Comparison of ENCODE assay signal across 29 cellular contexts in genomic region chr2:209787416-209787815, GRCh38. TPM values are rescaled to one million over a fixed set of nuclear protein-coding genes. Genes with fewer than 3 reads are reported as not detected.
"Had no signal": no experiment of that assay in that cellular context is flagged by ENCODE, and none has a peak within 500 bp of the region (broad histone marks: within the 10 kb centered on the region; RNA-seq: fewer than 3 reads in every experiment).

No MANE protein-coding gene starts in this region.

- DNase-seq: activated CD4-positive, alpha-beta memory T cell treated with anti-CD3 and anti-CD28 coated beads, Interleukin-2, amount 10 ng/mL, durations not matched to agents 7 days and 5 days; activated CD4-positive, alpha-beta T cell treated with anti-CD3 and anti-CD28 coated beads for 1 hour; activated CD4-positive, alpha-beta T cell treated with anti-CD3 and anti-CD28 coated beads for 36 hours; activated CD4-positive, alpha-beta T cell treated with anti-CD3 and anti-CD28 coated beads for 48 hours; activated CD4-positive, alpha-beta T cell treated with anti-CD3 and anti-CD28 coated beads, Interleukin-2, amount 10 ng/mL, durations not matched to agents 7 days and 5 days; activated CD4-positive, alpha-beta T cell treated with anti-CD3 and anti-CD28 coated beads, Interleukin-2, amount 50 U/mL, for 48 hours; activated CD4-positive, CD25-positive, alpha-beta regulatory T cell; activated CD8-positive, alpha-beta memory T cell treated with anti-CD3 and anti-CD28 coated beads for 24 hours; activated CD8-positive, alpha-beta memory T cell treated with anti-CD3 and anti-CD28 coated beads, Interleukin-2, amount 10 ng/mL, durations not matched to agents 7 days and 5 days; activated CD8-positive, alpha-beta memory T cell treated with anti-CD3 and anti-CD28 coated beads, Interleukin-2, amount 50 U/mL, for 48 hours; activated CD8-positive, alpha-beta T cell treated with anti-CD3 and anti-CD28 coated beads, Interleukin-2, amount 10 ng/mL, durations not matched to agents 7 days and 5 days; activated effector memory CD4-positive, alpha-beta T cell treated with Interleukin-2 at 50 U/mL for 16 hours; activated gamma-delta T cell treated with Interleukin-2 at 50 U/mL for 16 hours; activated naive CD4-positive, alpha-beta T cell; activated naive CD4-positive, alpha-beta T cell treated with anti-CD3 and anti-CD28 coated beads for 36 hours; activated naive CD4-positive, alpha-beta T cell treated with anti-CD3 and anti-CD28 coated beads, Interleukin-2, amount 50 U/mL, for 16 hours; activated naive CD8-positive, alpha-beta T cell treated with anti-CD3 and anti-CD28 coated beads for 36 hours; activated T-cell treated with anti-CD3 and anti-CD28 coated beads, Interleukin-2, amount 50 U/mL, for 24 hours; activated T-cell treated with anti-CD3 and anti-CD28 coated beads, Interleukin-2, amount 50 U/mL, for 48 hours; adrenal gland; amniotic stem cell; aorta; caudate nucleus; cerebellar nuclear complex; T-helper 2 cell; T-helper 9 cell; WERI-Rb-1 had no signal

RNA-seq across cellular contexts. Expression of gene UNC80, which starts 15.8 kb away (rescaled TPM):
- total RNA-seq: activated CD4-positive, alpha-beta memory T cell treated with anti-CD3 and anti-CD28 coated beads, Interleukin-2, amount 10 ng/mL, durations not matched to agents 7 days and 5 days; activated CD4-positive, alpha-beta T cell treated with anti-CD3 and anti-CD28 coated beads for 36 hours; activated CD4-positive, alpha-beta T cell treated with anti-CD3 and anti-CD28 coated beads, Interleukin-2, amount 10 ng/mL, durations not matched to agents 7 days and 5 days; activated CD8-positive, alpha-beta memory T cell treated with anti-CD3 and anti-CD28 coated beads, Interleukin-2, amount 10 ng/mL, durations not matched to agents 7 days and 5 days; activated CD8-positive, alpha-beta T cell treated with anti-CD3 and anti-CD28 coated beads, Interleukin-2, amount 10 ng/mL, durations not matched to agents 7 days and 5 days; activated naive CD4-positive, alpha-beta T cell treated with anti-CD3 and anti-CD28 coated beads for 36 hours; activated naive CD4-positive, alpha-beta T cell treated with anti-CD3 and anti-CD28 coated beads, Interleukin-2, amount 50 U/mL, for 72 hours; activated naive CD8-positive, alpha-beta T cell treated with anti-CD3 and anti-CD28 coated beads for 36 hours; activated T-helper 2 cell treated with anti-CD3 and anti-CD28 coated beads, Interferon-gamma antibody, Interleukin-2, Interleukin-4, amounts not matched to agents 10 μg/mL and 5 μg/mL and 100 μg/mL, durations not matched to agents 14 hours and 24 hours and 36 hours; aorta had no signal
- polyA plus RNA-seq: aorta had no signal
